8 cellular contexts compared by ENCODE assay signal in the genomic region with DNA sequence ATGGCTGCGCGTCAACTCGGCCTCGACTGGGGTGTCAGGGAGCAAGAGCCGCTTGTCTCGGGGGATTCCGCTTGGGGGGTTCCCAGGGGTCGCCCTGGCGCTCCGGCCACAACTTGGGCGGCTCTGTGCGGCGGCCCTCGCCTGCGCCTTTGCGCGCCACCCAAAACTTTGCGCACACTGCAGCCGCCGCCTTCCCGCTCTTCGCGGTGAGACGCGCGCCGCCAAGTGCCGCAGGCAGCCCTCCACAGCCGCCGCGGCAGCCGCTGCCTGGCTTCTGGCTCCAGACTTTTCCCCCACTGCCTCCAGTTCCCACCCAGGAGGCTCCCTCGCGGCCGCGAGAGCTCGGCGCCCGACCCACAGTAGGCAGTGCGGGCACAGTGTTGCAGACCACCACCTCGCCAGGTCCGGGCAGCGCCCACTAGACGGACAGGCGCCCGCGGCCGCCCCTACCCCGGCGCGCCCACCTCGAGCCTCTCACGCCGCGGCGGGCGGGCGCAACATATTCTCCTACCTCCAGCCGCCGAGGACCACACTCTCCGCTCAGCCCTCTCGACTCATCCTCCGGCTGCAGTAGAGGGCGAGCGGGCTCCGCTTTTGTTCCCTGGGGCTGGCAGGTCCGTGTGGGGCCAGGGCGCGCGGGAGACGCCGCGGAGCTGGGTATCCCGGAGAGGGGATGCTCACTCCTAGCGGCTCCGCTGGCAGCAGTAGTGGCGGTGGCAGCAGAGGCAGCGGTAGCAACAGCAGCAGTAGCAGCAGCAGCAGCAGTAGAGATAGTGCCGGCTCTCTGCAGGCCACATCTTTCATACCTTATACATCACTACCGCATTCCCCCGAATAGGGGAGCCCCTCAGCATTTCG.
DNase-seq lines count a peak whose midpoint lies in the region; ATAC-seq and TF ChIP-seq lines count a peak whose summit lies in the region.

No MANE protein-coding gene starts in this region.

- H3K79me2 ChIP-seq in ACC112 (ENCODE audit: control insufficient read depth, insufficient read depth, low read length, unreplicated experiment) = no peaks in the 10 kb centered on the region

- H3K4me3 ChIP-seq in ACC112 (ENCODE audit: low read depth, low read length) (peak overlapping the region; percentile 63), lung (no peak overlapping the region)

- peak overlapping the region; percentile 66 to 72 for H3K4me3 Mint-ChIP-seq in effector memory CD8-positive, alpha-beta T cell
- H3K4me3 Mint-ChIP-seq in type B pancreatic cell = peak overlapping the region; percentile 91

- H2AFZ ChIP-seq in ACC112 (ENCODE audit: low read length, unreplicated experiment) = no peak overlapping the region

- WGBS in lung, 2 donors = 1 to 2% methylated on average over 61 to 82 of the region's 82 CpGs

- DNase-seq in NCI-H526 treated with DMSO at 0.1 percent for 48 hours (lab: John Stamatoyannopoulos, UW) (peak; percentile 72), lung (ENCODE audit: low spot score) (no peak), type B pancreatic cell (ENCODE audit: extremely low spot score, unreplicated experiment) (peak; percentile 78), SIG-M5 treated with dmso at 0.1 percent for 504 hours (lab: John Stamatoyannopoulos, UW; ENCODE audit: unreplicated experiment) (no peak)
- no peak for DNase-seq in effector memory CD8-positive, alpha-beta T cell

- H3K27ac ChIP-seq in ACC112 (ENCODE audit: low read depth, low read length) (no peak overlapping the region), lung (ENCODE audit: low read depth in 1 of 2, low read length in 1 of 2) (no peak overlapping the region)

- H3K27me3 ChIP-seq in ACC112 (ENCODE audit: insufficient read depth, low read length) (peaks cover 58% of the 10 kb centered on the region), lung (ENCODE audit: control insufficient read depth, insufficient read depth) (peaks cover 12% of the 10 kb centered on the region)

- peaks cover 4% of the 10 kb centered on the region for H3K4me1 ChIP-seq in ACC112 (ENCODE audit: control insufficient read depth, insufficient read depth, low read length, unreplicated experiment)
- H3K4me1 ChIP-seq in lung (ENCODE audit: control insufficient read depth in 2 of 2, insufficient read depth in 2 of 2, low read length in 2 of 2) = peaks cover 0 to 14% of the 10 kb centered on the region in 2 donors

- H3K27me3 Mint-ChIP-seq in effector memory CD8-positive, alpha-beta T cell = peaks cover 28 to 38% of the 10 kb centered on the region in 2 donors
- peaks cover 67% of the 10 kb centered on the region for H3K27me3 Mint-ChIP-seq in type B pancreatic cell

- no peaks in the 10 kb centered on the region for H3K36me3 Mint-ChIP-seq in effector memory CD8-positive, alpha-beta T cell (ENCODE audit: insufficient read depth)
- no peaks in the 10 kb centered on the region for H3K36me3 Mint-ChIP-seq in type B pancreatic cell

- H3K36me3 ChIP-seq in ACC112 (ENCODE audit: insufficient read depth, low read length) (no peaks in the 10 kb centered on the region), lung (ENCODE audit: control insufficient read depth in 2 of 2, insufficient read depth in 2 of 2, low read length in 2 of 2) (no peaks in the 10 kb centered on the region)

- no peaks in the 10 kb centered on the region for H3K9me3 Mint-ChIP-seq in effector memory CD8-positive, alpha-beta T cell
- no peaks in the 10 kb centered on the region for H3K9me3 Mint-ChIP-seq in type B pancreatic cell

- H3K4me1 Mint-ChIP-seq in effector memory CD8-positive, alpha-beta T cell (ENCODE audit: low read depth in 2 of 2) = peaks cover 0 to 6% of the 10 kb centered on the region in 2 donors
- peaks cover 14% of the 10 kb centered on the region for H3K4me1 Mint-ChIP-seq in type B pancreatic cell (ENCODE audit: unreplicated experiment)

- peaks cover 2 to 5% of the 10 kb centered on the region in 2 donors for H3K9me3 ChIP-seq in lung (ENCODE audit: control insufficient read depth in 2 of 2, insufficient read depth in 1 of 2, low read length in 1 of 2)

- H3K27ac Mint-ChIP-seq in effector memory CD8-positive, alpha-beta T cell = no peak overlapping the region
- no peak overlapping the region for H3K27ac Mint-ChIP-seq in type B pancreatic cell

- TF ChIP-seq CTCF in lung (IDR thresholded peaks at IDR 0.05; ENCODE audit: control extremely low read depth, extremely low read depth) = no peak
- TF ChIP-seq CTCF in type B pancreatic cell (conservative IDR thresholded peaks at IDR 0.05) = peak; percentile 20

- peak; percentile 56 for ATAC-seq in GM18909 (IDR thresholded peaks at IDR 0.05; ENCODE audit: poor library complexity, unreplicated experiment)
- peak; percentile 41 for ATAC-seq in effector memory CD8-positive, alpha-beta T cell (replicated peaks)
- ATAC-seq in lung (ENCODE audit: insufficient read depth, low FRiP score) = peak; percentile 47
- no peak for ATAC-seq in GM19455 (IDR thresholded peaks at IDR 0.05; ENCODE audit: unreplicated experiment)

Comparison
In these comparisons a context has a peak if more than half of its experiments do, and no peak if none do; other contexts are left out.
1. DNase-seq: peak in NCI-H526 treated with DMSO at 0.1 percent for 48 hours (single experiment) and type B pancreatic cell (single experiment); none in effector memory CD8-positive, alpha-beta T cell (0 of 3), lung (single experiment) and SIG-M5 treated with dmso at 0.1 percent for 504 hours (single experiment).